In genomic region chr2:135985018-135985825, GRCh38 we compare ENCODE assay signal across 8 cellular contexts. TPM values are rescaled to one million over a fixed set of nuclear protein-coding genes. Genes with fewer than 3 reads are reported as not detected.
DNase-seq lines count a peak whose midpoint lies in the region; ATAC-seq and TF ChIP-seq lines count a peak whose summit lies in the region.

DARS1 (minus strand) TSS chr2:135985626; CDS start chr2:135985468, 158 bp downstream.

- intact Hi-C loops in T-helper 2 cell treated with Interferon-gamma antibody and Interleukin-4, amounts not matched to agents 100 ng/mL and 5 ng/mL, for 36 hours (cut with micrococcal nuclease) = loop anchor here (1.0 to 10.0 kb wide), 11 partner anchors 23 to 1067 kb away; partner anchors contain the start of genes CCNT2, CXCR4, MCM6 and RAB3GAP1
- intact Hi-C loops in psoas muscle (cut with DNase I) = no loop called here

- no peak for TF ChIP-seq CTCF in right atrium auricular region (IDR thresholded peaks at IDR 0.05)
- TF ChIP-seq CTCF in psoas muscle (IDR thresholded peaks at IDR 0.05) = no peak

- DNase-seq in NCI-H187 (lab: John Stamatoyannopoulos, UW) (peak; percentile 69 to 74), anterior cingulate cortex (lab: John Stamatoyannopoulos, UW) (peak; percentile 48 to 92 (median 83)), right atrium auricular region (ENCODE audit: low spot score) (peak; percentile 84), psoas muscle (peak; percentile 93 to 96)

- peak within 1 kb of the TSS; percentile 97 to 98 for H3K27ac ChIP-seq in right atrium auricular region
- H3K27ac ChIP-seq in psoas muscle = peak within 1 kb of the TSS; percentile 97
- peak within 1 kb of the TSS; percentile 95 for H3K27ac ChIP-seq in urinary bladder (ENCODE audit: low read depth)

- H3K36me3 ChIP-seq in right atrium auricular region = no peaks in the 10 kb centered on the region
- peaks cover 6 to 29% of the 10 kb centered on the region in 2 donors for H3K36me3 ChIP-seq in psoas muscle (ENCODE audit: insufficient read depth in 1 of 2, low read depth in 1 of 2)
- peaks cover 2% of the 10 kb centered on the region for H3K36me3 ChIP-seq in urinary bladder (ENCODE audit: insufficient read depth)

- H3K4me3 ChIP-seq in right atrium auricular region (peak within 1 kb of the TSS; percentile 94 to 99), psoas muscle (peak within 1 kb of the TSS; percentile 87), urinary bladder (ENCODE audit: low read depth, low read length) (peak within 1 kb of the TSS; percentile 83)

- H3K9me3 ChIP-seq in right atrium auricular region = no peaks in the 10 kb centered on the region
- no peaks in the 10 kb centered on the region for H3K9me3 ChIP-seq in psoas muscle

- no peaks in the 10 kb centered on the region for H3K27me3 ChIP-seq in right atrium auricular region
- H3K27me3 ChIP-seq in psoas muscle (ENCODE audit: insufficient read depth in 3 of 3, low read length in 2 of 3) = no peaks in the 10 kb centered on the region

- TF ChIP-seq POLR2A in GM18505 (IDR thresholded peaks at IDR 0.05; ENCODE audit: borderline replicate concordance, extremely low read depth, insufficient read depth, insufficient read length) = peak; percentile 83

- peak; percentile 87 for ATAC-seq in GM18505 (IDR thresholded peaks at IDR 0.05; ENCODE audit: unreplicated experiment)
- peak; percentile 76 for ATAC-seq in HG02943 (IDR thresholded peaks at IDR 0.05; ENCODE audit: low read depth, unreplicated experiment)
- ATAC-seq in psoas muscle = peak; percentile 96 to 98 (median 98)

- 0 to 1% (median 0%) methylated on average over 44 to 64 of the region's 64 CpGs for WGBS in psoas muscle, 3 donors
- under 1% methylated on average over 64 of the region's 64 CpGs for WGBS in urinary bladder

- H3K4me1 ChIP-seq in right atrium auricular region = peaks cover 0 to 31% of the 10 kb centered on the region in 2 donors
- peaks cover 22% of the 10 kb centered on the region for H3K4me1 ChIP-seq in psoas muscle
- H3K4me1 ChIP-seq in urinary bladder (ENCODE audit: insufficient read depth) = no peaks in the 10 kb centered on the region

RNA-seq across cellular contexts. Expression of gene DARS1, which starts in this region (rescaled TPM):
- total RNA-seq in T-helper 2 cell treated with Interferon-gamma antibody and Interleukin-4, amounts not matched to agents 100 ng/mL and 5 ng/mL, for 36 hours = 112 and 116 TPM in 2 replicates
- total RNA-seq in right atrium auricular region = 10 to 100 TPM; 42.4 to 57.8 TPM
- total RNA-seq in psoas muscle = 10 to 100 TPM; 61.8 to 89.7 (median 73.4) TPM
- polyA plus RNA-seq in psoas muscle = 10 to 100 TPM; 54.2 to 81.2 (median 73.5) TPM
- total RNA-seq in urinary bladder = 106 TPM
- polyA plus RNA-seq in urinary bladder = 70.8 TPM

Comparison
In these comparisons a context has a peak if more than half of its experiments do, and no peak if none do; other contexts are left out.
1. Peak in every context shown above with its lines: DNase-seq, ATAC-seq, H3K4me3 ChIP-seq and H3K27ac ChIP-seq.